ENCODE assay signal across 23 cellular contexts in genomic region chr5:38789777-38790176, GRCh38. TPM values are rescaled to one million over a fixed set of nuclear protein-coding genes. Genes with fewer than 3 reads are reported as not detected.
DNase-seq lines count a peak whose midpoint lies in the region; ATAC-seq and TF ChIP-seq lines count a peak whose summit lies in the region.
"Had no signal": no experiment of that assay in that cellular context is flagged by ENCODE, and none has a peak within 500 bp of the region (broad histone marks: within the 10 kb centered on the region; RNA-seq: fewer than 3 reads in every experiment).

No MANE protein-coding gene starts in this region.

- H3K9me3 ChIP-seq in IMR-90 (ENCODE audit: control insufficient read depth, insufficient read depth, low read length): peaks cover 4% of the 10 kb centered on the region
- H3K9me3 ChIP-seq: A549, BE2C had no signal

- no TSS peak for BruUV-seq in IMR-90 (replicated peaks; lab: Mats Ljungman, UMichigan)

- H2BK5ac ChIP-seq in IMR-90 (ENCODE audit: low read depth, low read length, poor library complexity, severe bottlenecking): no peak overlapping the region

- H3K27ac Mint-ChIP-seq in activated CD4-positive, alpha-beta T cell treated with anti-CD3 and anti-CD28 coated beads for 36 hours: no peak overlapping the region
- H3K27ac Mint-ChIP-seq in activated CD8-positive, alpha-beta T cell treated with anti-CD3 and anti-CD28 coated beads, Interleukin-2, amount 10 ng/mL, durations not matched to agents 7 days and 5 days: no peak overlapping the region
- H3K27ac Mint-ChIP-seq: CD14-positive monocyte; CD4-positive, alpha-beta T cell; CD8-positive, alpha-beta memory T cell; H9; HFFc6 had no signal

- H4K20me1 ChIP-seq in IMR-90 (ENCODE audit: insufficient read depth, low read length): no peaks in the 10 kb centered on the region
- H4K20me1 ChIP-seq: BLaER1 treated with 17β-estradiol and CSF1 and Interleukin-3, amounts not matched to agents 10 nM and 100 nM had no signal

- H3K9me1 ChIP-seq in IMR-90 (ENCODE audit: insufficient read depth, low read length): no peaks in the 10 kb centered on the region

- H2AK9ac ChIP-seq in IMR-90 (replicated peaks; ENCODE audit: low read depth, low read length, poor library complexity): no peak overlapping the region

- H3K4ac ChIP-seq in IMR-90 (ENCODE audit: low read depth, low read length): no peak overlapping the region

- no CpG with 5 or more reads among the region's 2 CpGs for WGBS in IMR-90 (ENCODE audit: extremely low coverage in 2 of 2, insufficient read length in 1 of 2), 2 experiments

- no peaks in the 10 kb centered on the region for H3K36me3 Mint-ChIP-seq in activated CD4-positive, alpha-beta T cell treated with anti-CD3 and anti-CD28 coated beads for 36 hours (ENCODE audit: low read depth)
- H3K36me3 Mint-ChIP-seq in activated CD8-positive, alpha-beta T cell treated with anti-CD3 and anti-CD28 coated beads, Interleukin-2, amount 10 ng/mL, durations not matched to agents 7 days and 5 days (ENCODE audit: low read depth): no peaks in the 10 kb centered on the region
- H3K36me3 Mint-ChIP-seq: CD14-positive monocyte; CD8-positive, alpha-beta memory T cell had no signal

- H3K4me3 ChIP-seq in IMR-90 (ENCODE audit: insufficient read depth, low read depth, low read length): no peak overlapping the region
- H3K4me3 ChIP-seq: A549; BLaER1 treated with 17β-estradiol and CSF1 and Interleukin-3, amounts not matched to agents 10 nM and 100 nM; GM23248 had no signal

- H4K91ac ChIP-seq in IMR-90 (ENCODE audit: insufficient read depth, low read depth, low read length): no peak overlapping the region

- no peak overlapping the region for H3K4me3 Mint-ChIP-seq in activated CD4-positive, alpha-beta T cell treated with anti-CD3 and anti-CD28 coated beads for 36 hours
- H3K4me3 Mint-ChIP-seq in activated CD8-positive, alpha-beta T cell treated with anti-CD3 and anti-CD28 coated beads, Interleukin-2, amount 10 ng/mL, durations not matched to agents 7 days and 5 days: no peak overlapping the region
- H3K4me3 Mint-ChIP-seq: CD14-positive monocyte; CD4-positive, alpha-beta T cell; CD8-positive, alpha-beta memory T cell; H9; HFFc6 had no signal

- 0 out of 3 replicates have a peak overlapping the region, but pooled peaks have one; percentile 13 for H2BK15ac ChIP-seq in IMR-90 (ENCODE audit: low read depth, low read length)

- H3K23ac ChIP-seq in IMR-90 (ENCODE audit: low read depth, low read length): no peak overlapping the region

- no peak for TF ChIP-seq RAD21 in IMR-90 (IDR thresholded peaks at IDR 0.05; ENCODE audit: low read length)

- H4K5ac ChIP-seq in IMR-90 (ENCODE audit: low read depth, low read length): no peak overlapping the region

- no peak overlapping the region for H3K14ac ChIP-seq in IMR-90 (replicated peaks; ENCODE audit: low read depth, low read length)

- H3K27me3 Mint-ChIP-seq in activated CD4-positive, alpha-beta T cell treated with anti-CD3 and anti-CD28 coated beads for 36 hours: peaks cover 20% of the 10 kb centered on the region
- peaks cover 13% of the 10 kb centered on the region for H3K27me3 Mint-ChIP-seq in activated CD8-positive, alpha-beta T cell treated with anti-CD3 and anti-CD28 coated beads, Interleukin-2, amount 10 ng/mL, durations not matched to agents 7 days and 5 days (ENCODE audit: low read depth)

- no peak overlapping the region for H2BK20ac ChIP-seq in IMR-90 (ENCODE audit: low read depth, low read length)

- CTCF ChIA-PET in activated CD4-positive, alpha-beta T cell treated with anti-CD3 and anti-CD28 coated beads for 36 hours (lab: Charles Lee): no interaction called here
- CTCF ChIA-PET in IMR-90 (lab: Yijun Ruan, JAX): no interaction called here
- CTCF ChIA-PET in activated CD8-positive, alpha-beta T cell treated with anti-CD3 and anti-CD28 coated beads, Interleukin-2, amount 10 ng/mL, durations not matched to agents 7 days and 5 days (lab: Charles Lee): no interaction called here

- peaks cover 4% of the 10 kb centered on the region; the same call in 1 of the 2 replicates for H3K4me1 ChIP-seq in IMR-90 (ENCODE audit: control insufficient read depth, insufficient read depth, low read length)
- H3K4me1 ChIP-seq: A549, BE2C had no signal

- no peak for TF ChIP-seq CTCF in IMR-90 (conservative IDR thresholded peaks at IDR 0.05; ENCODE audit: low read depth, low read length)

- H3K27ac ChIP-seq in IMR-90 (ENCODE audit: insufficient read depth, low read length): no peak overlapping the region
- H3K27ac ChIP-seq: A549; BLaER1 treated with 17β-estradiol and CSF1 and Interleukin-3, amounts not matched to agents 10 nM and 100 nM; GM23248 had no signal

- H3K4me2 ChIP-seq in IMR-90 (ENCODE audit: low read depth, low read length): no peak overlapping the region
- H3K4me2 ChIP-seq: A549 had no signal

- dilution Hi-C loops in IMR-90 (cut with HindIII; ENCODE audit: low sequenced_read_pairs, unreplicated experiment): no loop called here

- peaks cover 4% of the 10 kb centered on the region; the same call in 1 of the 2 replicates for H3K27me3 ChIP-seq in IMR-90 (ENCODE audit: control insufficient read depth, insufficient read depth, low read length)
- H3K27me3 ChIP-seq: BE2C had no signal

- no peaks in the 10 kb centered on the region for H3K9me3 Mint-ChIP-seq in activated CD4-positive, alpha-beta T cell treated with anti-CD3 and anti-CD28 coated beads for 36 hours (ENCODE audit: low read depth)
- no peaks in the 10 kb centered on the region for H3K9me3 Mint-ChIP-seq in activated CD8-positive, alpha-beta T cell treated with anti-CD3 and anti-CD28 coated beads, Interleukin-2, amount 10 ng/mL, durations not matched to agents 7 days and 5 days (ENCODE audit: insufficient read depth)
- H3K9me3 Mint-ChIP-seq: HFFc6 had no signal

- no peak overlapping the region for H3K9ac ChIP-seq in IMR-90 (ENCODE audit: low read depth, low read length)
- H3K9ac ChIP-seq: BLaER1 treated with 17β-estradiol and CSF1 and Interleukin-3, amounts not matched to agents 10 nM and 100 nM; GM23248 had no signal

- no peak overlapping the region for H4K8ac ChIP-seq in IMR-90 (ENCODE audit: low read depth in 2 of 2, low read length in 2 of 2)

- no peaks in the 10 kb centered on the region for H3K79me1 ChIP-seq in IMR-90 (ENCODE audit: low read depth in 1 of 2, low read length in 2 of 2)

- H3K36me3 ChIP-seq in IMR-90 (ENCODE audit: control insufficient read depth, insufficient read depth, low read length): no peaks in the 10 kb centered on the region
- H3K36me3 ChIP-seq: BE2C; BLaER1 treated with 17β-estradiol and CSF1 and Interleukin-3, amounts not matched to agents 10 nM and 100 nM had no signal

- H2AK5ac ChIP-seq in IMR-90 (ENCODE audit: low read depth, low read length): no peak overlapping the region

- ATAC-seq in activated CD4-positive, alpha-beta T cell treated with anti-CD3 and anti-CD28 coated beads for 36 hours: peak; percentile 33
- ATAC-seq in IMR-90 (ENCODE audit: low read depth): no peak
- no peak for ATAC-seq in HG03135 (IDR thresholded peaks at IDR 0.05; ENCODE audit: unreplicated experiment)
- ATAC-seq in activated CD8-positive, alpha-beta T cell treated with anti-CD3 and anti-CD28 coated beads, Interleukin-2, amount 10 ng/mL, durations not matched to agents 7 days and 5 days: no peak
- ATAC-seq: A549, HCT116 had no signal

- H2BK120ac ChIP-seq in IMR-90 (ENCODE audit: low read depth, low read length): no peak overlapping the region

- no peak for DNase-seq in activated CD4-positive, alpha-beta T cell treated with anti-CD3 and anti-CD28 coated beads for 36 hours
- no peak for DNase-seq in activated CD4-positive, alpha-beta T cell treated with anti-CD3 and anti-CD28 coated beads, Interleukin-2, amount 50 U/mL, for 4 hours
- DNase-seq in IMR-90: no peak
- DNase-seq in dermis blood vessel endothelial cell: peak; percentile 36
- DNase-seq in SIG-M5 (lab: John Stamatoyannopoulos, UW): no peak
- DNase-seq in activated CD8-positive, alpha-beta T cell treated with anti-CD3 and anti-CD28 coated beads, Interleukin-2, amount 10 ng/mL, durations not matched to agents 7 days and 5 days: no peak
- DNase-seq: 8988T; ACHN; AML-193; BE2C; Calu3; CD4-positive, alpha-beta T cell; CD8-positive, alpha-beta memory T cell; COR-L47; DND-41; GM23248; H9; HFFc6 had no signal

- H2AFZ ChIP-seq in IMR-90 (replicated peaks; ENCODE audit: low read length, poor library complexity): no peak overlapping the region
- H2AFZ ChIP-seq: GM23248 had no signal

- POLR2A ChIA-PET in activated CD4-positive, alpha-beta T cell treated with anti-CD3 and anti-CD28 coated beads for 36 hours (lab: Charles Lee): no interaction called here
- POLR2A ChIA-PET in IMR-90 (lab: Charles Lee; ENCODE audit: unreplicated experiment): no interaction called here
- POLR2A ChIA-PET in activated CD8-positive, alpha-beta T cell treated with anti-CD3 and anti-CD28 coated beads, Interleukin-2, amount 10 ng/mL, durations not matched to agents 7 days and 5 days (lab: Charles Lee): no interaction called here

- no peak for TF ChIP-seq POLR2A in IMR-90 (IDR thresholded peaks at IDR 0.05; ENCODE audit: low read depth, low read length)

- intact Hi-C loops in activated CD4-positive, alpha-beta T cell treated with anti-CD3 and anti-CD28 coated beads for 36 hours (cut with DNase I, micrococcal nuclease): no loop called here
- intact Hi-C loops in IMR-90 (cut with micrococcal nuclease): no loop called here

- in situ Hi-C loops in IMR-90 (cut with MboI; ENCODE audit: low sequenced_read_pairs): no loop called here

- H3K18ac ChIP-seq in IMR-90 (ENCODE audit: low read depth, low read length): no peak overlapping the region

- no peaks in the 10 kb centered on the region for H3K4me1 Mint-ChIP-seq in activated CD4-positive, alpha-beta T cell treated with anti-CD3 and anti-CD28 coated beads for 36 hours
- H3K4me1 Mint-ChIP-seq in activated CD8-positive, alpha-beta T cell treated with anti-CD3 and anti-CD28 coated beads, Interleukin-2, amount 10 ng/mL, durations not matched to agents 7 days and 5 days (ENCODE audit: low read depth): no peaks in the 10 kb centered on the region
- H3K4me1 Mint-ChIP-seq: CD14-positive monocyte; CD8-positive, alpha-beta memory T cell; H9 had no signal

- no peak overlapping the region for H3K56ac ChIP-seq in IMR-90 (ENCODE audit: extremely low read depth, insufficient read depth, low read length)

TF ChIP-seq in IMR-90, 13 proteins besides CTCF, POLR2A, EP300 and RAD21 (continues in another document):
- TF ChIP-seq RFX5 (IDR thresholded peaks at IDR 0.05; ENCODE audit: low read depth, low read length): no peak
- no peak for TF ChIP-seq SMC3 (IDR thresholded peaks at IDR 0.05; ENCODE audit: low read depth, low read length)
- no peak for TF ChIP-seq CHD1 (IDR thresholded peaks at IDR 0.05; ENCODE audit: low read depth, low read length)
- no peak for TF ChIP-seq BHLHE40 (IDR thresholded peaks at IDR 0.05; ENCODE audit: low read depth, low read length)

RNA-seq across cellular contexts. Expression of gene OSMR, which starts 56.0 kb away (rescaled TPM):
- total RNA-seq in activated CD4-positive, alpha-beta T cell treated with anti-CD3 and anti-CD28 coated beads for 36 hours: under 1 TPM; 0.25 to 0.26 TPM
- total RNA-seq in IMR-90 (2012; rRNA removed) (38.9 and 41.6 TPM in 2 replicates), dermis blood vessel endothelial cell (24.2 and 30.0 TPM in 2 replicates)
- 39.6 and 48.7 TPM in 2 replicates for polyA plus RNA-seq in IMR-90 (2012; rRNA removed)
- polyA plus RNA-seq in IMR-90 (2012; cell fraction: cytosol; rRNA removed): 22.2 and 23.7 TPM in 2 replicates
- 20.0 and 79.2 TPM in 2 replicates for polyA plus RNA-seq in IMR-90 (2012; cell fraction: nucleus; rRNA removed; ENCODE audit: low replicate concordance)
- total RNA-seq in activated CD8-positive, alpha-beta T cell treated with anti-CD3 and anti-CD28 coated beads, Interleukin-2, amount 10 ng/mL, durations not matched to agents 7 days and 5 days: under 1 TPM in 1 of 2 experiments, not detected in 1; 0.05 TPM
- total RNA-seq: CD4-positive, alpha-beta T cell; CD8-positive, alpha-beta memory T cell had no signal
- polyA plus RNA-seq: CD14-positive monocyte; CD8-positive, alpha-beta memory T cell had no signal

Comparison
In these comparisons a context has a peak if more than half of its experiments do, and no peak if none do; other contexts are left out.
1. RNA of gene OSMR, which starts 56.0 kb away (total RNA-seq): 38.9 to 41.6 TPM in IMR-90 and 24.2 to 30.0 TPM in dermis blood vessel endothelial cell; 0.25 to 0.26 TPM in activated CD4-positive, alpha-beta T cell treated with anti-CD3 and anti-CD28 coated beads for 36 hours and 0.05 TPM in activated CD8-positive, alpha-beta T cell treated with anti-CD3 and anti-CD28 coated beads, Interleukin-2, amount 10 ng/mL, durations not matched to agents 7 days and 5 days; every median in the first group is over 10 times any median in the second.